ENCODE assay signal across 1 cellular context in the genomic region with DNA sequence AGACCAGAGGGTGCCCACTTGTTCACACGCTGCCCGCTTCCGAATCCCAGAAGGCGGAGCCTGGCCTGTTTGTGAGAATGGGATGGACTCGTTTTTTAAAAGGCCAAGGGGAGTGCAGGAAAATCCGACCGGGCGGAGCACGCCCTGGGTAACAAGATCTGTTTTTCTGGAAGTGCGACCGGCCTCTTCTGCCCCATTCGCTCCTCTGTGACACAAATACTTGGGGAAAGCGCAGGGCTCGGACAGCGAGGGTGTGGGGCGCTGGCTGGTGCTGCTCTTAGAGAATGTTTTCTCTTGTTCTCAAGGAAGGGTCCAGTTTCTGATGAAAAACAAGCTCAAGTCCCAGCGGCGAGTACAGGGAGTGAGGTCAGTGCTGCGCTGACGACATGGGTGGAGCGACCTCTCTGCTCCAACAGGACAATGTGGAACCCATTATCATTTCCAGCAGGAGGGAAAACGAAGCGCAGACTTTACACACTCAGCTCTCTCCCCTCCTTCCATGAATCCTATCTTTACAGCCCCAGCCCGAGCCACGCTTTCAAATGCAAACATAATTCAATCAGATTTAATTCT.
TF ChIP-seq lines count a peak whose summit lies in the region.

No MANE protein-coding gene starts in this region.

TF ChIP-seq in HepG2, 621 proteins besides CTCF, POLR2A, EP300 and RAD21 (continued from another document):
- TF ChIP-seq, protein P1, sequence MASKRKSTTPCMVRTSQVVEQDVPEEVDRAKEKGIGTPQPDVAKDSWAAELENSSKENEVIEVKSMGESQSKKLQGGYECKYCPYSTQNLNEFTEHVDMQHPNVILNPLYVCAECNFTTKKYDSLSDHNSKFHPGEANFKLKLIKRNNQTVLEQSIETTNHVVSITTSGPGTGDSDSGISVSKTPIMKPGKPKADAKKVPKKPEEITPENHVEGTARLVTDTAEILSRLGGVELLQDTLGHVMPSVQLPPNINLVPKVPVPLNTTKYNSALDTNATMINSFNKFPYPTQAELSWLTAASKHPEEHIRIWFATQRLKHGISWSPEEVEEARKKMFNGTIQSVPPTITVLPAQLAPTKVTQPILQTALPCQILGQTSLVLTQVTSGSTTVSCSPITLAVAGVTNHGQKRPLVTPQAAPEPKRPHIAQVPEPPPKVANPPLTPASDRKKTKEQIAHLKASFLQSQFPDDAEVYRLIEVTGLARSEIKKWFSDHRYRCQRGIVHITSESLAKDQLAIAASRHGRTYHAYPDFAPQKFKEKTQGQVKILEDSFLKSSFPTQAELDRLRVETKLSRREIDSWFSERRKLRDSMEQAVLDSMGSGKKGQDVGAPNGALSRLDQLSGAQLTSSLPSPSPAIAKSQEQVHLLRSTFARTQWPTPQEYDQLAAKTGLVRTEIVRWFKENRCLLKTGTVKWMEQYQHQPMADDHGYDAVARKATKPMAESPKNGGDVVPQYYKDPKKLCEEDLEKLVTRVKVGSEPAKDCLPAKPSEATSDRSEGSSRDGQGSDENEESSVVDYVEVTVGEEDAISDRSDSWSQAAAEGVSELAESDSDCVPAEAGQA (IDR thresholded peaks at IDR 0.05; ENCODE audit: low read depth), result no peak
- TF ChIP-seq, protein P1 (CRISPR knock-in tag; IDR thresholded peaks at IDR 0.05; ENCODE audit: borderline replicate concordance), result no peak
- TF ChIP-seq, protein P2, sequence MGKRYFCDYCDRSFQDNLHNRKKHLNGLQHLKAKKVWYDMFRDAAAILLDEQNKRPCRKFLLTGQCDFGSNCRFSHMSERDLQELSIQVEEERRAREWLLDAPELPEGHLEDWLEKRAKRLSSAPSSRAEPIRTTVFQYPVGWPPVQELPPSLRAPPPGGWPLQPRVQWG (CRISPR knock-in tag; IDR thresholded peaks at IDR 0.05; ENCODE audit: borderline replicate concordance, low read depth), result no peak
- TF ChIP-seq SSRP1 (CRISPR knock-in tag; IDR thresholded peaks at IDR 0.05) (no peak), ZNF34 (CRISPR knock-in tag; IDR thresholded peaks at IDR 0.05; ENCODE audit: borderline replicate concordance) (no peak), NR2C2 (CRISPR knock-in tag; IDR thresholded peaks at IDR 0.05; ENCODE audit: borderline replicate concordance) (no peak), RCOR2 (CRISPR knock-in tag; IDR thresholded peaks at IDR 0.05) (no peak), SP4 (CRISPR knock-in tag; IDR thresholded peaks at IDR 0.05) (no peak), ZNF550 (CRISPR knock-in tag; IDR thresholded peaks at IDR 0.05; ENCODE audit: borderline replicate concordance) (no peak), NCOA1 (CRISPR knock-in tag; IDR thresholded peaks at IDR 0.05) (no peak), ZNF235 (CRISPR knock-in tag; IDR thresholded peaks at IDR 0.05; ENCODE audit: borderline replicate concordance) (no peak), ZNF75D (CRISPR knock-in tag; IDR thresholded peaks at IDR 0.05; ENCODE audit: borderline replicate concordance) (no peak)
- TF ChIP-seq, protein P3, sequence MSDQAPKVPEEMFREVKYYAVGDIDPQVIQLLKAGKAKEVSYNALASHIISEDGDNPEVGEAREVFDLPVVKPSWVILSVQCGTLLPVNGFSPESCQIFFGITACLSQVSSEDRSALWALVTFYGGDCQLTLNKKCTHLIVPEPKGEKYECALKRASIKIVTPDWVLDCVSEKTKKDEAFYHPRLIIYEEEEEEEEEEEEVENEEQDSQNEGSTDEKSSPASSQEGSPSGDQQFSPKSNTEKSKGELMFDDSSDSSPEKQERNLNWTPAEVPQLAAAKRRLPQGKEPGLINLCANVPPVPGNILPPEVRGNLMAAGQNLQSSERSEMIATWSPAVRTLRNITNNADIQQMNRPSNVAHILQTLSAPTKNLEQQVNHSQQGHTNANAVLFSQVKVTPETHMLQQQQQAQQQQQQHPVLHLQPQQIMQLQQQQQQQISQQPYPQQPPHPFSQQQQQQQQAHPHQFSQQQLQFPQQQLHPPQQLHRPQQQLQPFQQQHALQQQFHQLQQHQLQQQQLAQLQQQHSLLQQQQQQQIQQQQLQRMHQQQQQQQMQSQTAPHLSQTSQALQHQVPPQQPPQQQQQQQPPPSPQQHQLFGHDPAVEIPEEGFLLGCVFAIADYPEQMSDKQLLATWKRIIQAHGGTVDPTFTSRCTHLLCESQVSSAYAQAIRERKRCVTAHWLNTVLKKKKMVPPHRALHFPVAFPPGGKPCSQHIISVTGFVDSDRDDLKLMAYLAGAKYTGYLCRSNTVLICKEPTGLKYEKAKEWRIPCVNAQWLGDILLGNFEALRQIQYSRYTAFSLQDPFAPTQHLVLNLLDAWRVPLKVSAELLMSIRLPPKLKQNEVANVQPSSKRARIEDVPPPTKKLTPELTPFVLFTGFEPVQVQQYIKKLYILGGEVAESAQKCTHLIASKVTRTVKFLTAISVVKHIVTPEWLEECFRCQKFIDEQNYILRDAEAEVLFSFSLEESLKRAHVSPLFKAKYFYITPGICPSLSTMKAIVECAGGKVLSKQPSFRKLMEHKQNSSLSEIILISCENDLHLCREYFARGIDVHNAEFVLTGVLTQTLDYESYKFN (CRISPR knock-in tag; conservative IDR thresholded peaks at IDR 0.05), result no peak
- TF ChIP-seq, protein P4, sequence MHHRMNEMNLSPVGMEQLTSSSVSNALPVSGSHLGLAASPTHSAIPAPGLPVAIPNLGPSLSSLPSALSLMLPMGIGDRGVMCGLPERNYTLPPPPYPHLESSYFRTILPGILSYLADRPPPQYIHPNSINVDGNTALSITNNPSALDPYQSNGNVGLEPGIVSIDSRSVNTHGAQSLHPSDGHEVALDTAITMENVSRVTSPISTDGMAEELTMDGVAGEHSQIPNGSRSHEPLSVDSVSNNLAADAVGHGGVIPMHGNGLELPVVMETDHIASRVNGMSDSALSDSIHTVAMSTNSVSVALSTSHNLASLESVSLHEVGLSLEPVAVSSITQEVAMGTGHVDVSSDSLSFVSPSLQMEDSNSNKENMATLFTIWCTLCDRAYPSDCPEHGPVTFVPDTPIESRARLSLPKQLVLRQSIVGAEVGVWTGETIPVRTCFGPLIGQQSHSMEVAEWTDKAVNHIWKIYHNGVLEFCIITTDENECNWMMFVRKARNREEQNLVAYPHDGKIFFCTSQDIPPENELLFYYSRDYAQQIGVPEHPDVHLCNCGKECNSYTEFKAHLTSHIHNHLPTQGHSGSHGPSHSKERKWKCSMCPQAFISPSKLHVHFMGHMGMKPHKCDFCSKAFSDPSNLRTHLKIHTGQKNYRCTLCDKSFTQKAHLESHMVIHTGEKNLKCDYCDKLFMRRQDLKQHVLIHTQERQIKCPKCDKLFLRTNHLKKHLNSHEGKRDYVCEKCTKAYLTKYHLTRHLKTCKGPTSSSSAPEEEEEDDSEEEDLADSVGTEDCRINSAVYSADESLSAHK (CRISPR knock-in tag; IDR thresholded peaks at IDR 0.05; ENCODE audit: borderline replicate concordance), result no peak
- TF ChIP-seq, protein P5, sequence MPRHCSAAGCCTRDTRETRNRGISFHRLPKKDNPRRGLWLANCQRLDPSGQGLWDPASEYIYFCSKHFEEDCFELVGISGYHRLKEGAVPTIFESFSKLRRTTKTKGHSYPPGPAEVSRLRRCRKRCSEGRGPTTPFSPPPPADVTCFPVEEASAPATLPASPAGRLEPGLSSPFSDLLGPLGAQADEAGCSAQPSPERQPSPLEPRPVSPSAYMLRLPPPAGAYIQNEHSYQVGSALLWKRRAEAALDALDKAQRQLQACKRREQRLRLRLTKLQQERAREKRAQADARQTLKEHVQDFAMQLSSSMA (CRISPR knock-in tag; IDR thresholded peaks at IDR 0.05), result no peak
- TF ChIP-seq, protein P6, sequence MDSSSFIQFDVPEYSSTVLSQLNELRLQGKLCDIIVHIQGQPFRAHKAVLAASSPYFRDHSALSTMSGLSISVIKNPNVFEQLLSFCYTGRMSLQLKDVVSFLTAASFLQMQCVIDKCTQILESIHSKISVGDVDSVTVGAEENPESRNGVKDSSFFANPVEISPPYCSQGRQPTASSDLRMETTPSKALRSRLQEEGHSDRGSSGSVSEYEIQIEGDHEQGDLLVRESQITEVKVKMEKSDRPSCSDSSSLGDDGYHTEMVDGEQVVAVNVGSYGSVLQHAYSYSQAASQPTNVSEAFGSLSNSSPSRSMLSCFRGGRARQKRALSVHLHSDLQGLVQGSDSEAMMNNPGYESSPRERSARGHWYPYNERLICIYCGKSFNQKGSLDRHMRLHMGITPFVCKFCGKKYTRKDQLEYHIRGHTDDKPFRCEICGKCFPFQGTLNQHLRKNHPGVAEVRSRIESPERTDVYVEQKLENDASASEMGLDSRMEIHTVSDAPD (CRISPR knock-in tag; IDR thresholded peaks at IDR 0.05), result no peak
- TF ChIP-seq, protein P7, sequence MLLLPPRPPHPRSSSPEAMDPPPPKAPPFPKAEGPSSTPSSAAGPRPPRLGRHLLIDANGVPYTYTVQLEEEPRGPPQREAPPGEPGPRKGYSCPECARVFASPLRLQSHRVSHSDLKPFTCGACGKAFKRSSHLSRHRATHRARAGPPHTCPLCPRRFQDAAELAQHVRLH (CRISPR knock-in tag; IDR thresholded peaks at IDR 0.05; ENCODE audit: borderline replicate concordance, low read depth), result no peak
